Comparison of ENCODE assay signal across 8 cellular contexts in the genomic region with DNA sequence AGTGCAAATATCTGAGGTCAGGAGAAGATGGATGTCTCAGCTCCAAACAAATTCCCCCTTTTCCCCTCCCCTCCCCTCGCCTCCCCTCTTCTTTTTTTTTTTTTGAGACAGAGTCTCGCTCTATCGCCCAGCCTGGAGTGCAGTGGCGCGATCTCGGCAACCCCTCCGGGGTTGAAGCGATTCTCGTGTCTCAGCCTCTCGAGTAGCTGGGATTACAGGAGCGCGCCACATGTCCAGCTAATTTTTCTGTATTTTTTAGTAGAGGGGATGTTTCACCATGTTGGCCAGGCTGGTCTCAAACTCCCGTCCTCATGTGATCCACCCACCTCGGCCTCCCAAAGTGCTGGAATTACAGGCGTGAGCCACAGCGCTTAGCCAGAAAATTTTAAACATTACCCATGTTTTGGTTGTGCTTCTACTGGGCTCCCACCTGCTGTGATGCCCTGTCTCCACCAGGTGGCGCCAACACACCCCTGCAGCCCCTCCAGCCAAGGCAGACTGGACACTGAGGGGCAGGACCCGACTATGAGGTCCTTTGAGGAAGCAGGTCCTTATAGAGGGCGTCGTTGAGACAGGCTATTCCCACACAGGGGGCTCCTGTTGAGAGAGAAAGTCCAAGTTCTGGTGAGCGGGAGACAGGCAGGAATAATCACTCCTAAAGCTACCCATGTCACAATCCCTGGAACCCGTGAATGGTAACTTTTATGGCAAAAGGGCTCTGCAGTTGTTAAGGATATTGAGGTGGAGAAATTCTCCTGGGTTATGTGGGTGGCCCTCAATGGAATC. TPM values are rescaled to one million over a fixed set of nuclear protein-coding genes. Genes with fewer than 3 reads are reported as not detected.
DNase-seq lines count a peak whose midpoint lies in the region; ATAC-seq and TF ChIP-seq lines count a peak whose summit lies in the region.

No MANE protein-coding gene starts in this region.

- peak; percentile 99 for TF ChIP-seq CTCF in CD8-positive, alpha-beta T cell (IDR thresholded peaks at IDR 0.05)
- TF ChIP-seq CTCF in activated CD8-positive, alpha-beta T cell treated with anti-CD3 and anti-CD28 coated beads for 36 hours (IDR thresholded peaks at IDR 0.05) = peak; percentile 97

- H3K36me3 ChIP-seq in CD8-positive, alpha-beta T cell (ENCODE audit: insufficient read depth, low read length) = no peaks in the 10 kb centered on the region

- no peaks in the 10 kb centered on the region for H3K9me3 ChIP-seq in CD8-positive, alpha-beta T cell (ENCODE audit: low read length)

- no peaks in the 10 kb centered on the region for H3K27me3 ChIP-seq in CD8-positive, alpha-beta T cell (ENCODE audit: insufficient read depth, low read length)

- intact Hi-C loops in CD8-positive, alpha-beta T cell (cut with DNase I, micrococcal nuclease) = loop anchor here (1.0 to 2.0 kb wide), 4 partner anchors 73 to 244 kb away; no protein-coding TSS in a partner anchor
- intact Hi-C loops in activated CD8-positive, alpha-beta T cell treated with anti-CD3 and anti-CD28 coated beads for 36 hours (cut with micrococcal nuclease) = loop anchor here (5.0 kb wide), 1 partner anchor 123 kb away; no protein-coding TSS in a partner anchor

- H3K27ac Mint-ChIP-seq in CD8-positive, alpha-beta T cell = no peak overlapping the region
- H3K27ac Mint-ChIP-seq in activated CD8-positive, alpha-beta T cell treated with anti-CD3 and anti-CD28 coated beads for 36 hours = no peak overlapping the region

- CTCF ChIA-PET in CD8-positive, alpha-beta T cell (lab: Charles Lee) = interaction anchor here (0.6 to 9.7 kb wide), 47 partner anchors 9 to 920 kb away, joined by 3 to 122 read pairs (median 4); a partner anchor contains a TSS
- CTCF ChIA-PET in HEK293T (lab: Yijun Ruan, JAX) = interaction anchor here (0.6 to 3.5 kb wide), 9 partner anchors 10 to 1144 kb away, joined by 3 to 18 read pairs (median 4); a partner anchor contains a TSS
- CTCF ChIA-PET in activated CD8-positive, alpha-beta T cell treated with anti-CD3 and anti-CD28 coated beads for 36 hours (lab: Charles Lee) = interaction anchor here (0.6 to 15.6 kb wide), 40 partner anchors 8 to 304 kb away, joined by 3 to 272 read pairs (median 6); a partner anchor contains a TSS

- no peak overlapping the region for H3K27ac ChIP-seq in CD8-positive, alpha-beta T cell (ENCODE audit: low read depth, low read length)

- POLR2A ChIA-PET in CD8-positive, alpha-beta T cell (lab: Charles Lee) = interaction anchor here (1.0 kb wide), 1 partner anchor 9 kb away, joined by 4 read pairs; a partner anchor contains a TSS
- POLR2A ChIA-PET in HEK293T (lab: Yijun Ruan, JAX) = interaction anchor here (1.1 to 2.1 kb wide), 2 partner anchors 10 to 114 kb away, joined by 6 to 13 read pairs; a partner anchor contains a TSS
- POLR2A ChIA-PET in activated CD8-positive, alpha-beta T cell treated with anti-CD3 and anti-CD28 coated beads for 36 hours (lab: Charles Lee) = interaction anchor here (0.6 to 4.0 kb wide), 6 partner anchors 9 to 163 kb away, joined by 3 to 14 read pairs (median 3); a partner anchor contains a TSS

- H3K9me3 Mint-ChIP-seq in CD8-positive, alpha-beta T cell = no peaks in the 10 kb centered on the region
- no peaks in the 10 kb centered on the region for H3K9me3 Mint-ChIP-seq in activated CD8-positive, alpha-beta T cell treated with anti-CD3 and anti-CD28 coated beads for 36 hours

- peaks cover 5% of the 10 kb centered on the region for H3K4me1 Mint-ChIP-seq in CD8-positive, alpha-beta T cell (ENCODE audit: low read depth)
- H3K4me1 Mint-ChIP-seq in activated CD8-positive, alpha-beta T cell treated with anti-CD3 and anti-CD28 coated beads for 36 hours (ENCODE audit: low read depth) = no peaks in the 10 kb centered on the region

- DNase-seq in CD8-positive, alpha-beta T cell = peak; percentile 49 to 86 (median 62)
- DNase-seq in HEK293T (ENCODE audit: extremely low spot score) (peak; percentile 87), NCI-H774 (lab: John Stamatoyannopoulos, UW) (peak; percentile 48), lung microvascular endothelial cell (ENCODE audit: low read depth in 2 of 2) (peak; percentile 83)
- peak; percentile 79 for DNase-seq in activated CD8-positive, alpha-beta T cell treated with anti-CD3 and anti-CD28 coated beads for 36 hours
- peak; percentile 62 for DNase-seq in effector CD8-positive, alpha-beta T cell (lab: John Stamatoyannopoulos, UW)
- peak; percentile 51 to 55 for DNase-seq in stimulated activated CD8-positive, alpha-beta memory T cell treated with anti-CD3 and anti-CD28 coated beads, Interleukin-15, amount 100 ng/mL, for 48 hours (ENCODE audit: low read depth in 2 of 2)

- peaks cover 5% of the 10 kb centered on the region for H3K4me1 ChIP-seq in CD8-positive, alpha-beta T cell (ENCODE audit: insufficient read depth, low read length)

- peak; percentile 87 for ATAC-seq in CD8-positive, alpha-beta T cell
- ATAC-seq in activated CD8-positive, alpha-beta T cell treated with anti-CD3 and anti-CD28 coated beads for 36 hours = peak; percentile 96
- ATAC-seq in HG03342 (IDR thresholded peaks at IDR 0.05; ENCODE audit: unreplicated experiment) = no peak

- peaks cover 13% of the 10 kb centered on the region for H3K27me3 Mint-ChIP-seq in CD8-positive, alpha-beta T cell (ENCODE audit: low read depth)
- H3K27me3 Mint-ChIP-seq in activated CD8-positive, alpha-beta T cell treated with anti-CD3 and anti-CD28 coated beads for 36 hours = peaks cover 9% of the 10 kb centered on the region

- H3K4me3 Mint-ChIP-seq in CD8-positive, alpha-beta T cell = peak overlapping the region; percentile 73
- H3K4me3 Mint-ChIP-seq in activated CD8-positive, alpha-beta T cell treated with anti-CD3 and anti-CD28 coated beads for 36 hours = peak overlapping the region; percentile 62

- H3K4me3 ChIP-seq in CD8-positive, alpha-beta T cell (ENCODE audit: low read depth, low read length) = peak overlapping the region; percentile 37

- H3K36me3 Mint-ChIP-seq in CD8-positive, alpha-beta T cell = no peaks in the 10 kb centered on the region
- H3K36me3 Mint-ChIP-seq in activated CD8-positive, alpha-beta T cell treated with anti-CD3 and anti-CD28 coated beads for 36 hours (ENCODE audit: low read depth) = no peaks in the 10 kb centered on the region

TF ChIP-seq in HEK293T, 16 proteins besides CTCF, POLR2A, EP300 and RAD21:
- TF ChIP-seq TARDBP (IDR thresholded peaks at IDR 0.05) = no peak
- TF ChIP-seq SUZ12 (IDR thresholded peaks at IDR 0.05) = no peak
- TF ChIP-seq FOXA1 (IDR thresholded peaks at IDR 0.05) = no peak
- 0 out of 2 replicates have a peak, but pooled peaks have one; percentile 50 for TF ChIP-seq L3MBTL2 (conservative IDR thresholded peaks at IDR 0.05)
- no peak for TF ChIP-seq ZNF384 (IDR thresholded peaks at IDR 0.05)

RNA-seq across cellular contexts. Expression of a gene that starts 6.3 kb away (rescaled TPM):
- total RNA-seq in CD8-positive, alpha-beta T cell = not detected
- total RNA-seq in activated CD8-positive, alpha-beta T cell treated with anti-CD3 and anti-CD28 coated beads for 36 hours = not detected
- total RNA-seq in lung microvascular endothelial cell = not detected in 2 replicates

RNA-seq across cellular contexts. Expression of a gene that starts 9.6 kb away (rescaled TPM):
- 10 to 100 TPM; 23.2 to 25.7 TPM for total RNA-seq in CD8-positive, alpha-beta T cell
- 10 to 100 TPM; 47.6 to 51.5 TPM for total RNA-seq in activated CD8-positive, alpha-beta T cell treated with anti-CD3 and anti-CD28 coated beads for 36 hours
- total RNA-seq in lung microvascular endothelial cell = 30.5 and 36.3 TPM in 2 replicates

RNA-seq across cellular contexts. Expression of a gene that starts 22.1 kb away (rescaled TPM):
- total RNA-seq in CD8-positive, alpha-beta T cell = 1 to 10 TPM; 1.8 to 3.4 TPM
- total RNA-seq in activated CD8-positive, alpha-beta T cell treated with anti-CD3 and anti-CD28 coated beads for 36 hours = 1 to 10 TPM in 1 of 2 experiments, under 1 TPM in 1; 0.59 to 1.1 TPM
- total RNA-seq in lung microvascular endothelial cell = 2.2 and 3.0 TPM in 2 replicates

RNA-seq across cellular contexts. Expression of a gene that starts 51.7 kb away (rescaled TPM):
- 10 to 100 TPM; 19.4 to 20.5 TPM for total RNA-seq in CD8-positive, alpha-beta T cell
- 10 to 100 TPM; 32.3 to 36.9 TPM for total RNA-seq in activated CD8-positive, alpha-beta T cell treated with anti-CD3 and anti-CD28 coated beads for 36 hours
- 36.1 and 40.1 TPM in 2 replicates for total RNA-seq in lung microvascular endothelial cell

RNA-seq across cellular contexts. Expression of a gene that starts 52.1 kb away (rescaled TPM):
- total RNA-seq in CD8-positive, alpha-beta T cell = 1 to 10 TPM; 4.1 to 5.5 TPM
- total RNA-seq in activated CD8-positive, alpha-beta T cell treated with anti-CD3 and anti-CD28 coated beads for 36 hours = 10 to 100 TPM; 46.6 to 47.0 TPM
- 12.9 and 13.9 TPM in 2 replicates for total RNA-seq in lung microvascular endothelial cell
